ENCODE assay signal across 1 cellular context in genomic region chr7:5420841-5421625, GRCh38.
TF ChIP-seq lines count a peak whose summit lies in the region.

No MANE protein-coding gene starts in this region.

TF ChIP-seq in K562, 482 proteins besides CTCF, POLR2A, EP300 and RAD21 (continued from another document):
- TF ChIP-seq MLLT1 (IDR thresholded peaks at IDR 0.05) (peak in 1 of 2 experiments; percentile 54; a peak in 1 of 4 replicates), TSHZ1 (CRISPR knock-in tag; IDR thresholded peaks at IDR 0.05) (no peak), EGR1 (conservative IDR thresholded peaks at IDR 0.05) (0 out of 2 replicates have a peak, but pooled peaks have one; percentile 13), TBP (optimal IDR thresholded peaks at IDR 0.05; ENCODE audit: low read depth, low read length) (peak; percentile 9), CBX2 (IDR thresholded peaks at IDR 0.05; ENCODE audit: insufficient read depth, low read length, poor library complexity, severe bottlenecking) (no peak), REST (CRISPR knock-in tag; IDR thresholded peaks at IDR 0.05; ENCODE audit: low read depth) (no peak), RBBP5 (IDR thresholded peaks at IDR 0.05; ENCODE audit: borderline replicate concordance, insufficient read depth, low read length, poor library complexity, severe bottlenecking) (peak; percentile 53), SAP30 (IDR thresholded peaks at IDR 0.05; ENCODE audit: borderline replicate concordance, insufficient read depth, low read depth, low read length, poor library complexity, severe bottlenecking) (no peak), MAX (CRISPR knock-in tag; IDR thresholded peaks at IDR 0.05) (no peak), CHD1 (IDR thresholded peaks at IDR 0.05; ENCODE audit: low read length) (peak; percentile 66)
